8 cellular contexts compared by ENCODE assay signal in genomic region chr11:33774356-33775063, GRCh38. TPM values are rescaled to one million over a fixed set of nuclear protein-coding genes. Genes with fewer than 3 reads are reported as not detected.
DNase-seq lines count a peak whose midpoint lies in the region; ATAC-seq and TF ChIP-seq lines count a peak whose summit lies in the region.

Gene FBXO3, minus strand, starts transcription at chr11:33774520. Its CDS starts 23 bp downstream, at chr11:33774497.

- H3K4me3 Mint-ChIP-seq in activated B cell treated with CpG ODN at 0.5 μM for 24 hours = peak within 1 kb of the TSS; percentile 96

- H3K27ac Mint-ChIP-seq in activated B cell treated with CpG ODN at 0.5 μM for 24 hours = peak within 1 kb of the TSS; percentile 94

- peaks cover 18% of the 10 kb centered on the region for H3K27me3 Mint-ChIP-seq in activated B cell treated with CpG ODN at 0.5 μM for 24 hours

- CTCF ChIA-PET in A673 (lab: Charles Lee) (interaction anchor here (0.7 to 1.3 kb wide), 2 partner anchors 32 to 34 kb away, joined by 3 to 7 read pairs; no protein-coding TSS in a partner anchor), activated B cell treated with CpG ODN at 0.5 μM for 24 hours (lab: Charles Lee) (interaction anchor here (0.9 to 1.5 kb wide), 2 partner anchors 32 to 413 kb away, joined by 3 to 5 read pairs; no protein-coding TSS in a partner anchor)

- DNase-seq in A673 (ENCODE audit: low spot score) = peak; percentile 99
- peak; percentile 81 for DNase-seq in NCI-H2227 treated with DMSO at 0.1 percent for 48 hours (lab: John Stamatoyannopoulos, UW)
- DNase-seq in activated B cell treated with CpG ODN at 0.5 μM for 24 hours = peak; percentile 80
- DNase-seq in cardiac fibroblast (ENCODE audit: low read depth in 2 of 2) = peak; percentile 77 to 85
- peak; percentile 98 for DNase-seq in iPS-NIHi7 (ENCODE audit: extremely low spot score)
- peak; percentile 62 for DNase-seq in smooth muscle cell (lab: John Stamatoyannopoulos, UW; ENCODE audit: unreplicated experiment)

- peak within 1 kb of the TSS; percentile 69 for H3K27ac ChIP-seq in A673 (ENCODE audit: low read depth, low read length, poor library complexity, severe bottlenecking)
- H3K27ac ChIP-seq in smooth muscle cell (ENCODE audit: low read depth) = peak within 1 kb of the TSS; percentile 59

- H3K9me3 Mint-ChIP-seq in activated B cell treated with CpG ODN at 0.5 μM for 24 hours = no peaks in the 10 kb centered on the region

- H3K36me3 Mint-ChIP-seq in activated B cell treated with CpG ODN at 0.5 μM for 24 hours (ENCODE audit: low read depth) = peaks cover 19% of the 10 kb centered on the region

- ATAC-seq in GM18909 (IDR thresholded peaks at IDR 0.05; ENCODE audit: poor library complexity, unreplicated experiment) (peak; percentile 59), HG03159 (IDR thresholded peaks at IDR 0.05; ENCODE audit: unreplicated experiment) (peak; percentile 58), activated B cell treated with CpG ODN at 0.5 μM for 24 hours (ENCODE audit: low read depth) (peak; percentile 92)

- peaks cover 36% of the 10 kb centered on the region for H4K20me1 ChIP-seq in smooth muscle cell (ENCODE audit: low read depth)

- H3K27me3 ChIP-seq in A673 (replicated peaks; ENCODE audit: insufficient read depth, low read depth, low read length, poor library complexity) (no peaks in the 10 kb centered on the region), smooth muscle cell (ENCODE audit: low read depth) (no peaks in the 10 kb centered on the region)

- H3K36me3 ChIP-seq in A673 (ENCODE audit: insufficient read depth, low read length, poor library complexity, severe bottlenecking) (peaks cover 8% of the 10 kb centered on the region), smooth muscle cell (ENCODE audit: low read depth) (no peaks in the 10 kb centered on the region)

- H3K9me3 ChIP-seq in A673 (ENCODE audit: low read depth, low read length, poor library complexity, severe bottlenecking) (no peaks in the 10 kb centered on the region), smooth muscle cell (replicated peaks; ENCODE audit: low read depth) (no peaks in the 10 kb centered on the region)

- BruUV-seq in A673 (replicated peaks; lab: Mats Ljungman, UMichigan) = no TSS peak

- under 1% methylated on average over 34 of the region's 49 CpGs for WGBS in smooth muscle cell (ENCODE audit: low lambda C conversion rate)

- TF ChIP-seq CTCF in A673 (conservative IDR thresholded peaks at IDR 0.05; ENCODE audit: low read depth, low read length) = no peak
- TF ChIP-seq CTCF in activated B cell treated with CpG ODN at 0.5 μM for 24 hours (IDR thresholded peaks at IDR 0.05) = no peak
- no peak for TF ChIP-seq CTCF in cardiac fibroblast (IDR thresholded peaks at IDR 0.05; ENCODE audit: low read depth, low read length)
- no peak for TF ChIP-seq CTCF in smooth muscle cell (IDR thresholded peaks at IDR 0.05; ENCODE audit: borderline replicate concordance, insufficient read depth, poor library complexity, severe bottlenecking)

- H3K4me3 ChIP-seq in A673 (ENCODE audit: low read depth, low read length, poor library complexity, severe bottlenecking) (peak within 1 kb of the TSS; percentile 73), cardiac fibroblast (replicated peaks in 1 of 2; ENCODE audit: low read depth in 2 of 2, low read length in 2 of 2) (peak within 1 kb of the TSS; percentile 83 to 94), smooth muscle cell (peak within 1 kb of the TSS; percentile 79)

- H3K4me1 ChIP-seq in A673 (ENCODE audit: insufficient read depth, low read length, poor library complexity, severe bottlenecking) (peaks cover 46% of the 10 kb centered on the region), smooth muscle cell (ENCODE audit: low read depth) (peaks cover 8% of the 10 kb centered on the region)

- intact Hi-C loops in A673 (cut with micrococcal nuclease; ENCODE audit: unreplicated experiment) (no loop called here), activated B cell treated with CpG ODN at 0.5 μM for 24 hours (cut with micrococcal nuclease) (loop anchor here (1.0 to 10.0 kb wide), 8 partner anchors 38 to 1142 kb away; partner anchors contain the start of genes APIP, C11orf91, CAT and CD59)

- peak within 1 kb of the TSS; percentile 99 for H2AFZ ChIP-seq in smooth muscle cell (ENCODE audit: low read depth)

- H3K4me2 ChIP-seq in smooth muscle cell = peak within 1 kb of the TSS; percentile 100

- POLR2A ChIA-PET in A673 (lab: Charles Lee; ENCODE audit: low non-redundant PET) (interaction anchor here (0.5 to 0.6 kb wide), 3 partner anchors 125 to 659 kb away, joined by 3 to 8 read pairs (median 4); no protein-coding TSS in a partner anchor), activated B cell treated with CpG ODN at 0.5 μM for 24 hours (lab: Charles Lee) (interaction anchor here (0.6 to 1.6 kb wide), 8 partner anchors 33 to 664 kb away, joined by 3 to 10 read pairs (median 4); partner anchors contain the start of genes CAT, CD59 and NAT10)

- H3K4me1 Mint-ChIP-seq in activated B cell treated with CpG ODN at 0.5 μM for 24 hours = peaks cover 38% of the 10 kb centered on the region

- H3K79me2 ChIP-seq in smooth muscle cell (ENCODE audit: low read depth) = peaks cover 28% of the 10 kb centered on the region

- H3K9ac ChIP-seq in smooth muscle cell (ENCODE audit: low read depth) = peak within 1 kb of the TSS; percentile 79

- H3F3A ChIP-seq in smooth muscle cell (ENCODE audit: low read depth) = no peaks in the 10 kb centered on the region

RNA-seq across cellular contexts. Expression of gene FBXO3, which starts in this region (rescaled TPM):
- total RNA-seq in A673 (2021) (59.2 and 64.6 TPM in 2 replicates), activated B cell treated with CpG ODN at 0.5 μM for 24 hours (22.3 and 23.5 TPM in 2 replicates), smooth muscle cell (49.3 and 63.6 TPM in 2 replicates)
- 28.8 and 38.5 TPM in 2 replicates for polyA plus RNA-seq in smooth muscle cell

Comparison
In these comparisons a context has a peak if more than half of its experiments do, and no peak if none do; other contexts are left out.
1. Peak in every context shown above with its lines: DNase-seq, ATAC-seq, H3K4me3 ChIP-seq and H3K27ac ChIP-seq.